Comparison of ENCODE assay signal across 9 cellular contexts in the genomic region with DNA sequence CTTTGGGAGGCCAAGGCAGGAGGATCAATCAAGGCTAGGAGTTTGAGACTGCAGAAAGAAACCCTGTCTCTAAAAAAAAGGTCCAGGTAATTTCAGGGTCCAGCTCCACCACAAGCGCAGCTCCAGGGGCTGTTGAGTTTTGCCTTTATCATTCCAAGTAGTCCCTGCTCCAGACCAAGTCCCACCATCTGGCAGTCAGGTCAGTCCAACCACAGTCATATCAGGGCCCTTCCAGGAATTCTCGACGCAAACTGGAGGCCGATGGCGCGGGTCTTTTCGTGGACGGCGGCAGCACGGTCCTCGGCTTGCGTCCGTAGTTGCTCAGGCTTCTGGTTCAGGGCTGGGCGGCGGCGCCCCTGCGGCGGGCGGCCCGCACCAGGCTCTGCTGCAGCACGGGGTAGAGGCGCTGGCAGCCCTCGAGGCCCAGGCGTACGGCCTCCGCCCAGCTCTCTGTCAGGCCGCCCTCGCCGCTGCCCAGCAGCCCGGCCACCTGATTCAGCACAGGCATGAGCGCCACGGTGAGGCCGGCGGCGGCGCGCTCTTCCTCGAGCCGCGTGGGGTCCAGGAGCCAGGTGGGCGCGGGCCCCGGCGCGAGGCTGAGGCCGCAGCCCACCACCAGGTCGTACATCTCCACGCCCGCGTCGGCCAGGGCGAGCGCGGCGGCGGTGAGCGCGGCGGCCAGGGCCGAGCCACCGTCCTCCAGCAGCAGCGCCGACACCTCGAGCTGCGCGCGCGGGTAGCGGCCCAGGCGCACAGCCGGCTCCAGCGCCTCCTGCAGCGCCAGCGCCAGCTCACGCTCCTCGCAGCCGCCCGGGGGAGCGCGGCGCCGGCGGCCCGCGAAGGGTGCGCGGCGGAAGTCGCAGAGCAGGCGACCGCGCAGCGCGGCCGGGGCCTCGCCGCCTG. TPM values are rescaled to one million over a fixed set of nuclear protein-coding genes. Genes with fewer than 3 reads are reported as not detected.
DNase-seq lines count a peak whose midpoint lies in the region; ATAC-seq, FAIRE-seq and TF ChIP-seq lines count a peak whose summit lies in the region.
"Had no signal": no experiment of that assay in that cellular context is flagged by ENCODE, and none has a peak within 500 bp of the region (broad histone marks: within the 10 kb centered on the region; RNA-seq: fewer than 3 reads in every experiment).

No MANE protein-coding gene starts in this region.

- H3K9me3 ChIP-seq in mammary epithelial cell (replicated peaks; ENCODE audit: insufficient read depth, low read length) = no peaks in the 10 kb centered on the region
- H3K9me3 ChIP-seq in keratinocyte (ENCODE audit: control insufficient read depth, low read depth, low read length) = no peaks in the 10 kb centered on the region

- peaks cover 6% of the 10 kb centered on the region for H4K20me1 ChIP-seq in mammary epithelial cell (ENCODE audit: insufficient read depth, low read length)
- peaks cover 8% of the 10 kb centered on the region for H4K20me1 ChIP-seq in keratinocyte (ENCODE audit: control insufficient read depth, extremely low read depth, insufficient read depth, low read length)

- H3K36me3 ChIP-seq in mammary epithelial cell (ENCODE audit: insufficient read depth, low read length) (peaks cover 24% of the 10 kb centered on the region), keratinocyte (ENCODE audit: control insufficient read depth in 2 of 2, extremely low read depth in 1 of 2, insufficient read depth in 2 of 2, low read length in 2 of 2) (peaks cover 22 to 29% of the 10 kb centered on the region in 2 experiments)

- in situ Hi-C loops in mammary epithelial cell (cut with MboI; ENCODE audit: low sequenced_read_pairs in 2 of 2) = no loop called here

- 1% methylated on average over 39 of the region's 97 CpGs for WGBS in mammary epithelial cell (ENCODE audit: low coverage, missing lambda C conversion rate)

- CTCF ChIA-PET in mammary epithelial cell (lab: Charles Lee; ENCODE audit: low non-redundant PET) = no interaction called here

- H3K4me1 ChIP-seq in mammary epithelial cell (ENCODE audit: insufficient read depth, low read length) = no peaks in the 10 kb centered on the region
- no peaks in the 10 kb centered on the region for H3K4me1 ChIP-seq in keratinocyte (ENCODE audit: control insufficient read depth, extremely low read depth, insufficient read depth, low read length)

- H3K9ac ChIP-seq in mammary epithelial cell (ENCODE audit: insufficient read depth, low read length) (peak overlapping the region; percentile 33), keratinocyte (ENCODE audit: control insufficient read depth, extremely low read depth, insufficient read depth, low read length) (peak overlapping the region; percentile 83)

- no peaks in the 10 kb centered on the region for H3K9me1 ChIP-seq in keratinocyte (ENCODE audit: control insufficient read depth, extremely low read depth, insufficient read depth, low read length)

- H3K4me2 ChIP-seq in mammary epithelial cell (ENCODE audit: insufficient read depth, low read depth, low read length) = peak overlapping the region; percentile 85
- peak overlapping the region; percentile 87 for H3K4me2 ChIP-seq in keratinocyte (ENCODE audit: control insufficient read depth, extremely low read depth, insufficient read depth, low read depth, low read length)

- no TSS peak for BruUV-seq in mammary epithelial cell (replicated peaks; lab: Mats Ljungman, UMichigan)

- FAIRE-seq in keratinocyte (lab: Jason Lieb, UNC) = no peak
- FAIRE-seq: TTC549 had no signal

- H3K4me3 ChIP-seq in mammary epithelial cell (replicated peaks in 1 of 3; ENCODE audit: insufficient read depth in 1 of 3, low read depth in 2 of 3, low read length in 3 of 3) (peak overlapping the region; percentile 60 to 83 (median 62)), keratinocyte (ENCODE audit: control insufficient read depth in 2 of 3, extremely low read depth in 1 of 3, insufficient read depth in 2 of 3, low read depth in 1 of 3, low read length in 3 of 3) (peak overlapping the region; percentile 63 to 79 (median 69))

- ATAC-seq in GM19324 (IDR thresholded peaks at IDR 0.05; ENCODE audit: low FRiP score, unreplicated experiment) (peak; percentile 44), HG03342 (IDR thresholded peaks at IDR 0.05; ENCODE audit: unreplicated experiment) (peak; percentile 36), SK-N-SH treated with all-trans-retinoic acid at 6 μM for 48 hours (peak; percentile 30)

- H3K79me2 ChIP-seq in mammary epithelial cell (ENCODE audit: insufficient read depth, low read length) (peaks cover 35% of the 10 kb centered on the region), keratinocyte (ENCODE audit: control insufficient read depth, insufficient read depth, low read length) (peaks cover 26% of the 10 kb centered on the region)

- TF ChIP-seq CTCF in mammary epithelial cell (conservative IDR thresholded peaks at IDR 0.05 in 1 of 2, IDR thresholded peaks at IDR 0.05 in 1 of 2; ENCODE audit: extremely low read depth in 1 of 2, insufficient read depth in 1 of 2, low read depth in 1 of 2, low read length in 2 of 2) (no peak), keratinocyte (optimal IDR thresholded peaks at IDR 0.05 in 1 of 3, IDR thresholded peaks at IDR 0.05 in 1 of 3, conservative IDR thresholded peaks at IDR 0.05 in 1 of 3; ENCODE audit: extremely low read depth in 1 of 3, insufficient read depth in 2 of 3, low read length in 3 of 3) (peak in 1 of 3 experiments; percentile 17)

- dilution Hi-C loops in mammary epithelial cell (cut with HindIII; ENCODE audit: low sequenced_read_pairs) = no loop called here
- dilution Hi-C loops in keratinocyte (cut with MboI; ENCODE audit: extremely low pct_ligation_motif_present, low sequenced_read_pairs) = no loop called here

- H2AFZ ChIP-seq in mammary epithelial cell (ENCODE audit: low read depth, low read length) (peak overlapping the region; percentile 86), keratinocyte (ENCODE audit: control insufficient read depth, low read length) (no peak overlapping the region)

- intact Hi-C loops in mammary epithelial cell (cut with micrococcal nuclease) = loop anchor here (10.0 kb wide), 1 partner anchor 304 kb away; no protein-coding TSS in a partner anchor

- H3K27ac ChIP-seq in mammary epithelial cell (ENCODE audit: insufficient read depth, low read depth, low read length) (peak overlapping the region; percentile 51), keratinocyte (ENCODE audit: control insufficient read depth, insufficient read depth, low read length) (peak overlapping the region; percentile 47)

- DNase-seq in CD1c-positive myeloid dendritic cell (ENCODE audit: extremely low spot score) (peak; percentile 61), mammary epithelial cell (peak; percentile 48), keratinocyte (ENCODE audit: low read depth, low spot score) (no peak), A172 (ENCODE audit: low spot score) (no peak)
- DNase-seq in stimulated activated CD4-positive, alpha-beta T cell treated with anti-CD3 and anti-CD28 coated beads, Interleukin-2, amount 100 ng/mL, for 24 hours = peak; percentile 37 to 52

- H3K27me3 ChIP-seq in mammary epithelial cell (ENCODE audit: insufficient read depth, low read length) (no peaks in the 10 kb centered on the region), keratinocyte (ENCODE audit: control insufficient read depth, extremely low read depth, insufficient read depth, low read length) (no peaks in the 10 kb centered on the region)

TF ChIP-seq in SK-N-SH treated with all-trans-retinoic acid at 6 μM for 48 hours, 23 proteins besides CTCF, POLR2A, EP300 and RAD21 (continues in another document):
- no peak for TF ChIP-seq TCF4 (CRISPR knock-in tag; IDR thresholded peaks at IDR 0.05; ENCODE audit: borderline replicate concordance)
- no peak for TF ChIP-seq ZNF565 (CRISPR knock-in tag; conservative IDR thresholded peaks at IDR 0.05; ENCODE audit: low read depth)
- no peak for TF ChIP-seq BACH2 (CRISPR knock-in tag; IDR thresholded peaks at IDR 0.05; ENCODE audit: borderline replicate concordance)

RNA-seq across cellular contexts. Expression of a gene that starts 0.7 kb away (rescaled TPM):
- 10 to 100 TPM; 33.7 to 38.2 TPM for total RNA-seq in mammary epithelial cell
- polyA plus RNA-seq in mammary epithelial cell (7.0 TPM), keratinocyte (5.9 to 9.6 TPM (median 7.5 TPM) in 3 replicates)
- polyA minus RNA-seq in mammary epithelial cell (18.7 TPM), keratinocyte (5.4 to 6.8 TPM (median 5.8 TPM) in 3 replicates)
- polyA plus RNA-seq in keratinocyte (2011; ENCODE audit: low read depth) = 4.6 TPM
- 5.9 and 6.6 TPM in 2 replicates for polyA plus RNA-seq in keratinocyte (2011; cell fraction: cytosol; rRNA removed)
- 13.0 and 13.3 TPM in 2 replicates for polyA plus RNA-seq in keratinocyte (2011; cell fraction: nucleus; rRNA removed)
- polyA plus RNA-seq in keratinocyte (2012; ENCODE audit: low replicate concordance) = 6.7 and 8.0 TPM in 2 replicates
- polyA minus RNA-seq in keratinocyte (2011; cell fraction: cytosol; rRNA and poly(A)+ RNA removed) = 15.9 TPM
- 9.6 and 12.3 TPM in 2 replicates for polyA minus RNA-seq in keratinocyte (2011; cell fraction: nucleus; rRNA and poly(A)+ RNA removed)
- 44.5 and 49.4 TPM in 2 replicates for total RNA-seq in A172 (2014; rRNA removed; shearing (Covaris generic))

RNA-seq across cellular contexts. Expression of a gene that starts 38.3 kb away (rescaled TPM):
- total RNA-seq in mammary epithelial cell = 100 to 1,000 TPM; 191 to 198 TPM
- polyA plus RNA-seq in mammary epithelial cell (94.5 TPM), keratinocyte (78.3 to 99.2 TPM (median 83.7 TPM) in 3 replicates)
- polyA minus RNA-seq in mammary epithelial cell (170 TPM), keratinocyte (107 to 118 TPM (median 118 TPM) in 3 replicates)
- polyA plus RNA-seq in keratinocyte (2011; ENCODE audit: low read depth) = 95.7 TPM
- polyA plus RNA-seq in keratinocyte (2011; cell fraction: cytosol; rRNA removed) = 59.2 and 59.4 TPM in 2 replicates
- 123 and 127 TPM in 2 replicates for polyA plus RNA-seq in keratinocyte (2011; cell fraction: nucleus; rRNA removed)
- 82.4 and 139 TPM in 2 replicates for polyA plus RNA-seq in keratinocyte (2012; ENCODE audit: low replicate concordance)
- polyA minus RNA-seq in keratinocyte (2011; cell fraction: cytosol; rRNA and poly(A)+ RNA removed) = 68.1 TPM
- 83.9 and 123 TPM in 2 replicates for polyA minus RNA-seq in keratinocyte (2011; cell fraction: nucleus; rRNA and poly(A)+ RNA removed)
- total RNA-seq in A172 (2014; rRNA removed; shearing (Covaris generic)) = 68.0 and 74.4 TPM in 2 replicates

RNA-seq across cellular contexts. Expression of a gene that starts 48.0 kb away (rescaled TPM):
- total RNA-seq in mammary epithelial cell = 10 to 100 TPM; 25.3 to 27.3 TPM
- polyA plus RNA-seq in mammary epithelial cell = 29.2 TPM
- 22.7 TPM for polyA minus RNA-seq in mammary epithelial cell
- 17.5 to 38.9 TPM (median 24.6 TPM) in 3 replicates for polyA plus RNA-seq in keratinocyte
- 47.4 TPM for polyA plus RNA-seq in keratinocyte (2011; ENCODE audit: low read depth)
- polyA plus RNA-seq in keratinocyte (2011; cell fraction: cytosol; rRNA removed) = 27.8 and 29.6 TPM in 2 replicates
- 27.3 and 34.1 TPM in 2 replicates for polyA plus RNA-seq in keratinocyte (2011; cell fraction: nucleus; rRNA removed)
- polyA plus RNA-seq in keratinocyte (2012; ENCODE audit: low replicate concordance) = 21.3 and 26.1 TPM in 2 replicates
- 10.0 to 16.6 TPM (median 14.2 TPM) in 3 replicates for polyA minus RNA-seq in keratinocyte
- polyA minus RNA-seq in keratinocyte (2011; cell fraction: cytosol; rRNA and poly(A)+ RNA removed) = 6.7 TPM
- 3.0 and 6.9 TPM in 2 replicates for polyA minus RNA-seq in keratinocyte (2011; cell fraction: nucleus; rRNA and poly(A)+ RNA removed)
- 10.3 and 16.5 TPM in 2 replicates for total RNA-seq in A172 (2014; rRNA removed; shearing (Covaris generic))

Comparison
In these comparisons a context has a peak if more than half of its experiments do, and no peak if none do; other contexts are left out.
1. DNase-seq: peak in CD1c-positive myeloid dendritic cell (single experiment), mammary epithelial cell (single experiment) and stimulated activated CD4-positive, alpha-beta T cell treated with anti-CD3 and anti-CD28 coated beads, Interleukin-2, amount 100 ng/mL, for 24 hours (2 of 2); none in keratinocyte (single experiment) and A172 (single experiment).
2. Peak in every context shown above with its lines, with median percentiles within 50 percentile points of each other: ATAC-seq.